In genomic region chr9:113941056-113941455, GRCh38 we compare ENCODE assay signal across 20 cellular contexts.
DNase-seq lines count a peak whose midpoint lies in the region; ATAC-seq and TF ChIP-seq lines count a peak whose summit lies in the region.
"Had no signal": no experiment of that assay in that cellular context is flagged by ENCODE, and none has a peak within 500 bp of the region (broad histone marks: within the 10 kb centered on the region; RNA-seq: fewer than 3 reads in every experiment).

No MANE protein-coding gene starts in this region.

- H3K4me2 ChIP-seq in IMR-90 (ENCODE audit: low read depth, low read length) (peak overlapping the region; percentile 51; the same call in 1 of the 2 replicates), mesenchymal stem cell (ENCODE audit: low read length, poor library complexity, severe bottlenecking) (no peak overlapping the region)

- H3K9ac ChIP-seq in IMR-90 (ENCODE audit: low read depth, low read length): no peak overlapping the region
- no peak overlapping the region for H3K9ac ChIP-seq in endodermal cell (ENCODE audit: extremely low read depth, low read length, poor library complexity, severe bottlenecking)
- H3K9ac ChIP-seq in mesenchymal stem cell (ENCODE audit: low read length): no peak overlapping the region

- H3K4me3 Mint-ChIP-seq in endodermal cell: no peak overlapping the region
- H3K4me3 Mint-ChIP-seq in activated naive CD8-positive, alpha-beta T cell treated with anti-CD3 and anti-CD28 coated beads for 36 hours: no peak overlapping the region
- H3K4me3 Mint-ChIP-seq: CD4-positive, alpha-beta T cell had no signal

- 0 out of 2 replicates have a peak, but pooled peaks cover 3% of the 10 kb centered on the region for H3K36me3 ChIP-seq in IMR-90 (ENCODE audit: control insufficient read depth, insufficient read depth, low read length)
- peaks cover 4% of the 10 kb centered on the region for H3K36me3 ChIP-seq in endodermal cell (ENCODE audit: control insufficient read depth, insufficient read depth, low read length)
- H3K36me3 ChIP-seq in mesenchymal stem cell (ENCODE audit: control insufficient read depth in 1 of 2, insufficient read depth in 2 of 2, low read depth in 1 of 2, low read length in 2 of 2): peaks cover 3 to 8% of the 10 kb centered on the region in 2 experiments

- no peak for TF ChIP-seq POLR2A in IMR-90 (IDR thresholded peaks at IDR 0.05; ENCODE audit: low read depth, low read length)

- H3K4me1 ChIP-seq in IMR-90 (ENCODE audit: control insufficient read depth, insufficient read depth, low read length): peaks cover 3% of the 10 kb centered on the region; the same call in 1 of the 2 replicates
- no peaks in the 10 kb centered on the region for H3K4me1 ChIP-seq in endodermal cell (ENCODE audit: control insufficient read depth, insufficient read depth, low read length)
- peaks cover 5% of the 10 kb centered on the region for H3K4me1 ChIP-seq in mesenchymal stem cell (ENCODE audit: control insufficient read depth, insufficient read depth, low read depth, low read length)
- H3K4me1 ChIP-seq: Caco-2 had no signal

- H3K4me1 Mint-ChIP-seq in endodermal cell: peaks cover 9% of the 10 kb centered on the region
- no peaks in the 10 kb centered on the region for H3K4me1 Mint-ChIP-seq in activated naive CD8-positive, alpha-beta T cell treated with anti-CD3 and anti-CD28 coated beads for 36 hours

- H3K27ac Mint-ChIP-seq in endodermal cell: peak overlapping the region; percentile 23
- no peak overlapping the region for H3K27ac Mint-ChIP-seq in activated naive CD8-positive, alpha-beta T cell treated with anti-CD3 and anti-CD28 coated beads for 36 hours
- H3K27ac Mint-ChIP-seq: CD4-positive, alpha-beta T cell had no signal

- TF ChIP-seq RAD21 in IMR-90 (IDR thresholded peaks at IDR 0.05; ENCODE audit: low read length): no peak

- H2AK9ac ChIP-seq in IMR-90 (replicated peaks; ENCODE audit: low read depth, low read length, poor library complexity): no peak overlapping the region

- intact Hi-C loops in IMR-90 (cut with micrococcal nuclease): no loop called here

- H3K4me3 ChIP-seq in IMR-90 (ENCODE audit: insufficient read depth, low read depth, low read length) (no peak overlapping the region), endodermal cell (ENCODE audit: low read length) (no peak overlapping the region), mesenchymal stem cell (ENCODE audit: insufficient read depth in 1 of 2, low read depth in 1 of 2, low read length in 2 of 2) (no peak overlapping the region)

- no peaks in the 10 kb centered on the region for H3K27me3 Mint-ChIP-seq in endodermal cell (ENCODE audit: insufficient read depth)
- H3K27me3 Mint-ChIP-seq in activated naive CD8-positive, alpha-beta T cell treated with anti-CD3 and anti-CD28 coated beads for 36 hours: peaks cover 4% of the 10 kb centered on the region
- H3K27me3 Mint-ChIP-seq: CD4-positive, alpha-beta T cell had no signal

- H4K20me1 ChIP-seq in IMR-90 (ENCODE audit: insufficient read depth, low read length): peaks cover 19% of the 10 kb centered on the region; the same call in 1 of the 2 replicates

- H2BK15ac ChIP-seq in IMR-90 (ENCODE audit: low read depth, low read length) (no peak overlapping the region), mesenchymal stem cell (ENCODE audit: low read depth, poor library complexity, severe bottlenecking) (no peak overlapping the region)

- H3K79me1 ChIP-seq in IMR-90 (ENCODE audit: low read depth in 1 of 2, low read length in 2 of 2) (peaks cover 41 to 62% of the 10 kb centered on the region in 2 experiments), mesenchymal stem cell (replicated peaks; ENCODE audit: low read length, poor library complexity, severe bottlenecking) (peaks cover 23% of the 10 kb centered on the region)

- peaks cover 16% of the 10 kb centered on the region for H3K9me1 ChIP-seq in IMR-90 (ENCODE audit: insufficient read depth, low read length)

- POLR2A ChIA-PET in IMR-90 (lab: Charles Lee; ENCODE audit: unreplicated experiment): no interaction called here

- H3K36me3 Mint-ChIP-seq in endodermal cell (ENCODE audit: low read depth): peaks cover 9% of the 10 kb centered on the region
- no peaks in the 10 kb centered on the region for H3K36me3 Mint-ChIP-seq in activated naive CD8-positive, alpha-beta T cell treated with anti-CD3 and anti-CD28 coated beads for 36 hours

- H3K27me3 ChIP-seq in IMR-90 (ENCODE audit: control insufficient read depth, insufficient read depth, low read length) (no peaks in the 10 kb centered on the region), endodermal cell (ENCODE audit: control insufficient read depth, insufficient read depth, low read length, poor library complexity, severe bottlenecking) (no peaks in the 10 kb centered on the region), mesenchymal stem cell (ENCODE audit: control insufficient read depth in 1 of 2, insufficient read depth in 1 of 2, low read length in 2 of 2) (no peaks in the 10 kb centered on the region)

- CTCF ChIA-PET in IMR-90 (lab: Yijun Ruan, JAX): no interaction called here

- H4K91ac ChIP-seq in IMR-90 (ENCODE audit: insufficient read depth, low read depth, low read length) (no peak overlapping the region), mesenchymal stem cell (ENCODE audit: low read length) (no peak overlapping the region)

- H3K9me3 ChIP-seq in IMR-90 (ENCODE audit: control insufficient read depth, insufficient read depth, low read length): no peaks in the 10 kb centered on the region
- H3K9me3 ChIP-seq in endodermal cell (ENCODE audit: control insufficient read depth, low read length): no peaks in the 10 kb centered on the region
- no peaks in the 10 kb centered on the region for H3K9me3 ChIP-seq in mesenchymal stem cell (ENCODE audit: control insufficient read depth, low read length)
- H3K9me3 ChIP-seq: Caco-2 had no signal

- H3K4ac ChIP-seq in IMR-90 (ENCODE audit: low read depth, low read length) (no peak overlapping the region), mesenchymal stem cell (ENCODE audit: low read depth in 1 of 2, low read length in 2 of 2) (no peak overlapping the region)

- in situ Hi-C loops in IMR-90 (cut with MboI; ENCODE audit: low sequenced_read_pairs): no loop called here

- dilution Hi-C loops in IMR-90 (cut with HindIII; ENCODE audit: low sequenced_read_pairs, unreplicated experiment): no loop called here

- H3K27ac ChIP-seq in IMR-90 (ENCODE audit: insufficient read depth, low read length) (no peak overlapping the region), endodermal cell (ENCODE audit: low read depth, low read length) (no peak overlapping the region), mesenchymal stem cell (ENCODE audit: low read length, poor library complexity, severe bottlenecking) (no peak overlapping the region)

- H3K56ac ChIP-seq in IMR-90 (ENCODE audit: extremely low read depth, insufficient read depth, low read length): no peak overlapping the region

- H4K8ac ChIP-seq in IMR-90 (ENCODE audit: low read depth in 2 of 2, low read length in 2 of 2) (no peak overlapping the region), mesenchymal stem cell (ENCODE audit: low read length) (no peak overlapping the region)

- no peak overlapping the region for H4K5ac ChIP-seq in IMR-90 (ENCODE audit: low read depth, low read length)

- H2AFZ ChIP-seq in IMR-90 (replicated peaks; ENCODE audit: low read length, poor library complexity) (no peak overlapping the region), mesenchymal stem cell (ENCODE audit: low read depth, low read length) (no peak overlapping the region)

- H2AK5ac ChIP-seq in IMR-90 (ENCODE audit: low read depth, low read length) (no peak overlapping the region), mesenchymal stem cell (ENCODE audit: low read length, severe bottlenecking) (no peak overlapping the region)

- H3K23ac ChIP-seq in IMR-90 (ENCODE audit: low read depth, low read length): no peak overlapping the region
- H3K23ac ChIP-seq in mesenchymal stem cell (ENCODE audit: low read length in 2 of 2): no peak overlapping the region

- no peak overlapping the region for H2BK20ac ChIP-seq in IMR-90 (ENCODE audit: low read depth, low read length)

- no peak overlapping the region for H2BK12ac ChIP-seq in mesenchymal stem cell (ENCODE audit: low read length in 2 of 2)

- H3K18ac ChIP-seq in IMR-90 (ENCODE audit: low read depth, low read length) (no peak overlapping the region), mesenchymal stem cell (ENCODE audit: low read depth in 1 of 2, low read length in 2 of 2) (no peak overlapping the region)

- no peak for TF ChIP-seq CTCF in IMR-90 (conservative IDR thresholded peaks at IDR 0.05; ENCODE audit: low read depth, low read length)
- no peak for TF ChIP-seq CTCF in endodermal cell (conservative IDR thresholded peaks at IDR 0.05)

- DNase-seq in EH (ENCODE audit: low read depth) (peak; percentile 45), IMR-90 (peak; percentile 21), endodermal cell (no peak), iris pigment epithelial cell (ENCODE audit: low read depth) (peak; percentile 36), mesenchymal stem cell (no peak)
- DNase-seq in activated naive CD8-positive, alpha-beta T cell treated with anti-CD3 and anti-CD28 coated beads for 36 hours: no peak
- no peak for DNase-seq in activated CD4-positive, alpha-beta T cell treated with anti-CD3 and anti-CD28 coated beads for 4 hours
- DNase-seq: 8988T; Caco-2; CD4-positive, alpha-beta T cell; GF-D8; NCI-H1417; NCI-H187; NCI-H2107; NCI-H2227 treated with DMSO at 0.1 percent for 48 hours; NCI-H510A treated with DMSO at 0.1 percent for 48 hours; NCI-H774; OCI-M1; Right ventricle myocardium superior had no signal

- no TSS peak for BruUV-seq in IMR-90 (replicated peaks; lab: Mats Ljungman, UMichigan)

- H2BK120ac ChIP-seq in IMR-90 (ENCODE audit: low read depth, low read length): no peak overlapping the region
- no peak overlapping the region for H2BK120ac ChIP-seq in mesenchymal stem cell (ENCODE audit: low read depth, low read length)

- peak; percentile 44 for ATAC-seq in IMR-90 (ENCODE audit: low read depth)
- ATAC-seq in GM21381 (IDR thresholded peaks at IDR 0.05; ENCODE audit: unreplicated experiment): no peak

- H2BK5ac ChIP-seq in IMR-90 (ENCODE audit: low read depth, low read length, poor library complexity, severe bottlenecking): no peak overlapping the region
- no peak overlapping the region for H2BK5ac ChIP-seq in mesenchymal stem cell (ENCODE audit: low read depth, low read length, poor library complexity, severe bottlenecking)

- no peak overlapping the region for H3K14ac ChIP-seq in IMR-90 (replicated peaks; ENCODE audit: low read depth, low read length)
- no peak overlapping the region for H3K14ac ChIP-seq in mesenchymal stem cell (ENCODE audit: low read length in 2 of 2)

- H3K9me3 Mint-ChIP-seq in endodermal cell: no peaks in the 10 kb centered on the region
- peaks cover 2% of the 10 kb centered on the region for H3K9me3 Mint-ChIP-seq in activated naive CD8-positive, alpha-beta T cell treated with anti-CD3 and anti-CD28 coated beads for 36 hours
- H3K9me3 Mint-ChIP-seq: CD4-positive, alpha-beta T cell had no signal

TF ChIP-seq in IMR-90, 13 proteins besides CTCF, POLR2A, EP300 and RAD21:
- no peak for TF ChIP-seq RFX5 (IDR thresholded peaks at IDR 0.05; ENCODE audit: low read depth, low read length)

Comparison
In these comparisons a context has a peak if more than half of its experiments do, and no peak if none do; other contexts are left out.
1. DNase-seq: peak in EH (single experiment), IMR-90 (single experiment) and iris pigment epithelial cell (single experiment); none in endodermal cell (single experiment), activated naive CD8-positive, alpha-beta T cell treated with anti-CD3 and anti-CD28 coated beads for 36 hours (single experiment), mesenchymal stem cell (single experiment) and activated CD4-positive, alpha-beta T cell treated with anti-CD3 and anti-CD28 coated beads for 4 hours (0 of 2).